In genomic region chr20:20207291-20207690, GRCh38 we compare ENCODE assay signal across 16 cellular contexts.
A peak's percentile ranks its signal among the peaks of the same experiment; 100 is the strongest.
DNase-seq lines count a peak whose midpoint lies in the region; ATAC-seq, FAIRE-seq and TF ChIP-seq lines count a peak whose summit lies in the region.
"Had no signal": no experiment of that assay in that cellular context is flagged by ENCODE, and none has a peak within 500 bp of the region (broad histone marks: within the 10 kb centered on the region; RNA-seq: fewer than 3 reads in every experiment).

No MANE protein-coding gene starts in this region.

- DNase-seq in HepG2 (ENCODE audit: low spot score): no peak
- DNase-seq in right lobe of liver: no peak
- DNase-seq in NCI-H510A (lab: John Stamatoyannopoulos, UW): peak; percentile 55
- DNase-seq in glutamatergic neuron: peak; percentile 73
- DNase-seq in SKM-1 treated with dmso at 0.1 percent for 144 hours (lab: John Stamatoyannopoulos, UW; ENCODE audit: unreplicated experiment): no peak
- DNase-seq in NCI-H2196 treated with DMSO at 0.1 percent for 48 hours (lab: John Stamatoyannopoulos, UW; ENCODE audit: unreplicated experiment): no peak
- no peak for DNase-seq in left lobe of liver (ENCODE audit: low spot score)
- DNase-seq: activated naive CD4-positive, alpha-beta T cell; body of pancreas; MG63; midbrain; stimulated activated CD4-positive, alpha-beta T cell treated with anti-CD3 and anti-CD28 coated beads, Interleukin-12 subunit alpha, Interleukin-12 subunit beta, amount 100 ng/mL, for 4 hours had no signal

- H2AFZ ChIP-seq in HepG2 (ENCODE audit: low read length): no peak overlapping the region

- WGBS in HepG2 (ENCODE audit: low lambda C conversion rate): 8% methylated on average over 6 of the region's 6 CpGs
- WGBS in right lobe of liver (ENCODE audit: insufficient coverage, low coverage, low lambda C conversion rate, missing lambda C conversion rate): 11% methylated on average over 2 of the region's 6 CpGs

- peaks cover 10% of the 10 kb centered on the region for H3K27me3 Mint-ChIP-seq in glutamatergic neuron (ENCODE audit: unreplicated experiment)

- H3K27ac Mint-ChIP-seq in glutamatergic neuron (ENCODE audit: unreplicated experiment): peak overlapping the region; percentile 89

- TF ChIP-seq POLR2A in HepG2 (IDR thresholded peaks at IDR 0.05; ENCODE audit: insufficient read depth in 1 of 2, low read depth in 2 of 2, low read length in 2 of 2) (no peak), right lobe of liver (IDR thresholded peaks at IDR 0.05) (no peak)

- no peak for FAIRE-seq in HepG2 (lab: Jason Lieb, UNC)
- FAIRE-seq: D721Med, HTR-8/SVneo had no signal

- H3K9me3 ChIP-seq in HepG2 (ENCODE audit: low read length) (no peaks in the 10 kb centered on the region), right lobe of liver (no peaks in the 10 kb centered on the region)
- H3K9me3 ChIP-seq: body of pancreas, MG63, SJSA1 had no signal

- no peak overlapping the region for H3K9ac ChIP-seq in HepG2 (ENCODE audit: insufficient read depth, low read depth, low read length)

- H3K4me1 Mint-ChIP-seq in glutamatergic neuron (ENCODE audit: low read depth, unreplicated experiment): peaks cover 70% of the 10 kb centered on the region

- H3K27me3 ChIP-seq in HepG2 (ENCODE audit: control insufficient read depth in 1 of 2, insufficient read depth in 2 of 2, low read length in 2 of 2) (peaks cover 0 to 21% of the 10 kb centered on the region in 2 experiments; a peak in 2 of 5 replicates), right lobe of liver (no peaks in the 10 kb centered on the region)
- H3K27me3 ChIP-seq: body of pancreas, MG63, SJSA1 had no signal

- H3K4me3 ChIP-seq in HepG2 (replicated peaks in 1 of 3; ENCODE audit: insufficient read depth in 1 of 3, low read depth in 2 of 3, low read length in 3 of 3): no peak overlapping the region
- H3K4me3 ChIP-seq in right lobe of liver: no peak overlapping the region
- H3K4me3 ChIP-seq: body of pancreas, MG63, SJSA1 had no signal

- no peaks in the 10 kb centered on the region for H3K79me2 ChIP-seq in HepG2 (ENCODE audit: insufficient read depth, low read length)

- peak; percentile 35; the same call in 1 of the 3 replicates for ATAC-seq in HepG2
- ATAC-seq in right lobe of liver: no peak
- ATAC-seq in GM21360 (IDR thresholded peaks at IDR 0.05; ENCODE audit: unreplicated experiment): no peak
- ATAC-seq in left lobe of liver: no peak
- ATAC-seq: body of pancreas had no signal

- H4K20me1 ChIP-seq in HepG2 (ENCODE audit: insufficient read depth, low read length): no peaks in the 10 kb centered on the region

- TF ChIP-seq EP300 in HepG2 (IDR thresholded peaks at IDR 0.05; ENCODE audit: low read depth in 2 of 2, low read length in 2 of 2): no peak
- TF ChIP-seq EP300 in HepG2 (CRISPR knock-in tag; IDR thresholded peaks at IDR 0.05; ENCODE audit: borderline replicate concordance): no peak

- no peaks in the 10 kb centered on the region for H3K4me1 ChIP-seq in HepG2 (ENCODE audit: insufficient read depth, low read length)
- no peaks in the 10 kb centered on the region for H3K4me1 ChIP-seq in right lobe of liver
- H3K4me1 ChIP-seq: body of pancreas, SJSA1 had no signal

- CTCF ChIA-PET in HepG2 (lab: Yijun Ruan, JAX; ENCODE audit: low intra/inter-chr PET ratio, low total read pairs): no interaction called here

- no peak overlapping the region for H3K4me2 ChIP-seq in HepG2 (ENCODE audit: low read depth, low read length)

- no TSS peak for BruUV-seq in HepG2 (replicated peaks; lab: Mats Ljungman, UMichigan)

- H3K36me3 Mint-ChIP-seq in glutamatergic neuron (ENCODE audit: unreplicated experiment): peaks cover 3% of the 10 kb centered on the region

- TF ChIP-seq CTCF in HepG2 (CRISPR knock-in tag; IDR thresholded peaks at IDR 0.05) (no peak), right lobe of liver (IDR thresholded peaks at IDR 0.05) (no peak), glutamatergic neuron (IDR thresholded peaks at IDR 0.05; ENCODE audit: partially characterized antibody, unreplicated experiment) (no peak)

- POLR2A ChIA-PET in HepG2 (lab: Yijun Ruan, JAX): no interaction called here

- intact Hi-C loops in HepG2 (cut with micrococcal nuclease; ENCODE audit: unreplicated experiment) (no loop called here), right lobe of liver (cut with DNase I) (no loop called here)

- peaks cover 12% of the 10 kb centered on the region for H3K9me3 Mint-ChIP-seq in glutamatergic neuron (ENCODE audit: unreplicated experiment)

- H3K27ac ChIP-seq in HepG2 (ENCODE audit: extremely low read length, insufficient read depth, low read length) (no peak overlapping the region), right lobe of liver (no peak overlapping the region)
- H3K27ac ChIP-seq: body of pancreas, SJSA1 had no signal

- in situ Hi-C loops in HepG2 (cut with HindIII; ENCODE audit: extremely low pct_ligation_motif_present, low pct_unique_long_range_greater_than_20kb): no loop called here

- no peak for TF ChIP-seq RAD21 in HepG2 (CRISPR knock-in tag; IDR thresholded peaks at IDR 0.05)

- peak overlapping the region; percentile 68 for H3K4me3 Mint-ChIP-seq in glutamatergic neuron (ENCODE audit: unreplicated experiment)

- H3K36me3 ChIP-seq in HepG2 (replicated peaks in 1 of 2; ENCODE audit: control insufficient read depth in 1 of 2, insufficient read depth in 2 of 2, low read length in 2 of 2) (no peaks in the 10 kb centered on the region), right lobe of liver (no peaks in the 10 kb centered on the region)
- H3K36me3 ChIP-seq: MG63, SJSA1 had no signal

TF ChIP-seq in HepG2, 621 proteins besides CTCF, POLR2A, EP300 and RAD21:
- no peak for TF ChIP-seq ZNF703 (CRISPR knock-in tag; IDR thresholded peaks at IDR 0.05; ENCODE audit: borderline replicate concordance)
- no peak for TF ChIP-seq RBAK (CRISPR knock-in tag; IDR thresholded peaks at IDR 0.05)
- TF ChIP-seq ZNF143 (CRISPR knock-in tag; IDR thresholded peaks at IDR 0.05): no peak
- no peak for TF ChIP-seq ZNF576 (CRISPR knock-in tag; IDR thresholded peaks at IDR 0.05)
- no peak for TF ChIP-seq NFYB (CRISPR knock-in tag; IDR thresholded peaks at IDR 0.05)
- TF ChIP-seq AGO1 (IDR thresholded peaks at IDR 0.05; ENCODE audit: low read depth, low read length, poor library complexity, severe bottlenecking): no peak
- TF ChIP-seq NR3C1 (CRISPR knock-in tag; IDR thresholded peaks at IDR 0.05): no peak
- TF ChIP-seq, protein P1, sequence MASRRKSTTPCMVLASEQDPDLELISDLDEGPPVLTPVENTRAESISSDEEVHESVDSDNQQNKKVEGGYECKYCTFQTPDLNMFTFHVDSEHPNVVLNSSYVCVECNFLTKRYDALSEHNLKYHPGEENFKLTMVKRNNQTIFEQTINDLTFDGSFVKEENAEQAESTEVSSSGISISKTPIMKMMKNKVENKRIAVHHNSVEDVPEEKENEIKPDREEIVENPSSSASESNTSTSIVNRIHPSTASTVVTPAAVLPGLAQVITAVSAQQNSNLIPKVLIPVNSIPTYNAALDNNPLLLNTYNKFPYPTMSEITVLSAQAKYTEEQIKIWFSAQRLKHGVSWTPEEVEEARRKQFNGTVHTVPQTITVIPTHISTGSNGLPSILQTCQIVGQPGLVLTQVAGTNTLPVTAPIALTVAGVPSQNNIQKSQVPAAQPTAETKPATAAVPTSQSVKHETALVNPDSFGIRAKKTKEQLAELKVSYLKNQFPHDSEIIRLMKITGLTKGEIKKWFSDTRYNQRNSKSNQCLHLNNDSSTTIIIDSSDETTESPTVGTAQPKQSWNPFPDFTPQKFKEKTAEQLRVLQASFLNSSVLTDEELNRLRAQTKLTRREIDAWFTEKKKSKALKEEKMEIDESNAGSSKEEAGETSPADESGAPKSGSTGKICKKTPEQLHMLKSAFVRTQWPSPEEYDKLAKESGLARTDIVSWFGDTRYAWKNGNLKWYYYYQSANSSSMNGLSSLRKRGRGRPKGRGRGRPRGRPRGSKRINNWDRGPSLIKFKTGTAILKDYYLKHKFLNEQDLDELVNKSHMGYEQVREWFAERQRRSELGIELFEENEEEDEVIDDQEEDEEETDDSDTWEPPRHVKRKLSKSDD (CRISPR knock-in tag; IDR thresholded peaks at IDR 0.05; ENCODE audit: low read depth): no peak
- TF ChIP-seq REL (CRISPR knock-in tag; conservative IDR thresholded peaks at IDR 0.05): no peak
- no peak for TF ChIP-seq ZNF607 (CRISPR knock-in tag; IDR thresholded peaks at IDR 0.05; ENCODE audit: borderline replicate concordance)
- no peak for TF ChIP-seq NCOA2 (CRISPR knock-in tag; IDR thresholded peaks at IDR 0.05)
- no peak for TF ChIP-seq ISX (CRISPR knock-in tag; conservative IDR thresholded peaks at IDR 0.05)
- no peak for TF ChIP-seq XRCC5 (optimal IDR thresholded peaks at IDR 0.05; ENCODE audit: low read length)

Comparison
In these comparisons a context has a peak if more than half of its experiments do, and no peak if none do; other contexts are left out.
1. DNase-seq: peak in NCI-H510A (single experiment) and glutamatergic neuron (single experiment); none in HepG2 (single experiment), right lobe of liver (0 of 3), SKM-1 treated with dmso at 0.1 percent for 144 hours (single experiment), NCI-H2196 treated with DMSO at 0.1 percent for 48 hours (single experiment) and left lobe of liver (single experiment).